Comparison of ENCODE assay signal across 1 cellular context in the genomic region with DNA sequence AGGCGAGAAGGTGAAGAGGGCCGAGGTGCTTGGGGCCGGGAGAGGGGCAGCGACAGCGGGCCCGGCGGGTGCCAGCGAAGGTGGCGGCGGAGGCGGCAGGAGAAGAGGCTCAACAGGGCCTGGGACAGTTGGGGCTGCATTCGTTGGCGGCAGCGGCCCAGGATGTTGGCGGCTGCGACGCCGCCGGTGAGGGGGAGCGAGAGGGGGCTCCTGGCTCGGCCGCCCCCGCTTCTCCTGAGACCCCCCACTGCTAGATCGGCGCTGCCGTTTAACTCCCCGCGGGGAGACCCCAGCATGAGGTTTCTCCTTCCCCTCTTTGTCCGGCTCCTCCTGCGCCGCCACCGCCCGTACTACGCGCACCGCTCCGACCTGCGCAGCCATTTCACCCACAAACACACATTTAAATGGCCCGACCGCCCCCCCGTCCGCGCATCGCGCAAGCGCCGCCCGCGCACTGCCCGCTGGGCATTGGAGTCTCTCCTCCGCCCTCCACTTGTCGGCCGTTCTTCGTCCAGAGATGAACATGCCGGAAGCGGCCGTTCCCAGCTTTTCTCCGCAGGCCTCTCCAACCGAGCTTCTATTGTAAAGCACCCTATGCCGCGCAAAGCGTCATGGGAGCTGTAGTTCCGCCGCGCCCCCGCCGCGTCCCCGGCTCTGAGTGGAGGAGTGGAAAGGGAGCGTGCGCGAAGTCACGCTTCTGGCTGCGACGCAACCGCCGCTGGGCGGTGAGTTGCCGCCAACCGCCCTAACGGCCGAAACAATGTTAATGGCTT.
TF ChIP-seq lines count a peak whose summit lies in the region.

Gene RSBN1 (minus strand): TSS at position 589 of the 773 bp plus-strand sequence. CDS start 64 bp downstream, at position 525.

TF ChIP-seq in K562, 482 proteins besides CTCF, POLR2A, EP300 and RAD21 (continued from another document and continues in another):
- TF ChIP-seq, protein P1, sequence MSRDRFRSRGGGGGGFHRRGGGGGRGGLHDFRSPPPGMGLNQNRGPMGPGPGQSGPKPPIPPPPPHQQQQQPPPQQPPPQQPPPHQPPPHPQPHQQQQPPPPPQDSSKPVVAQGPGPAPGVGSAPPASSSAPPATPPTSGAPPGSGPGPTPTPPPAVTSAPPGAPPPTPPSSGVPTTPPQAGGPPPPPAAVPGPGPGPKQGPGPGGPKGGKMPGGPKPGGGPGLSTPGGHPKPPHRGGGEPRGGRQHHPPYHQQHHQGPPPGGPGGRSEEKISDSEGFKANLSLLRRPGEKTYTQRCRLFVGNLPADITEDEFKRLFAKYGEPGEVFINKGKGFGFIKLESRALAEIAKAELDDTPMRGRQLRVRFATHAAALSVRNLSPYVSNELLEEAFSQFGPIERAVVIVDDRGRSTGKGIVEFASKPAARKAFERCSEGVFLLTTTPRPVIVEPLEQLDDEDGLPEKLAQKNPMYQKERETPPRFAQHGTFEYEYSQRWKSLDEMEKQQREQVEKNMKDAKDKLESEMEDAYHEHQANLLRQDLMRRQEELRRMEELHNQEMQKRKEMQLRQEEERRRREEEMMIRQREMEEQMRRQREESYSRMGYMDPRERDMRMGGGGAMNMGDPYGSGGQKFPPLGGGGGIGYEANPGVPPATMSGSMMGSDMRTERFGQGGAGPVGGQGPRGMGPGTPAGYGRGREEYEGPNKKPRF (IDR thresholded peaks at IDR 0.05; ENCODE audit: low read depth, low read length) = no peak
- TF ChIP-seq CEBPG (CRISPR knock-in tag; IDR thresholded peaks at IDR 0.05) (no peak; the same call in 1 of the 2 replicates), CEBPG (tag; conservative IDR thresholded peaks at IDR 0.05 in 1 of 2, IDR thresholded peaks at IDR 0.05 in 1 of 2) (peak in 1 of 2 experiments; percentile 8; a peak in 1 of 4 replicates), ZNF224 (CRISPR knock-in tag; IDR thresholded peaks at IDR 0.05) (no peak), TRIM24 (IDR thresholded peaks at IDR 0.05) (peak in 1 of 2 experiments; percentile 90; a peak in 2 of 4 replicates), TAF7 (tag; IDR thresholded peaks at IDR 0.05) (peak; percentile 96), PHF20 (IDR thresholded peaks at IDR 0.05; ENCODE audit: partially characterized antibody) (peak; percentile 47), NR2C2 (CRISPR knock-in tag; IDR thresholded peaks at IDR 0.05) (no peak), NR2C2 (tag; IDR thresholded peaks at IDR 0.05) (peak; percentile 89), YY1 (IDR thresholded peaks at IDR 0.05; ENCODE audit: borderline replicate concordance in 1 of 3, control insufficient read depth in 1 of 3, extremely low read depth in 1 of 3, insufficient read depth in 3 of 3, insufficient read length in 1 of 3, insufficient replicate concordance in 2 of 3, low read depth in 1 of 3, low read length in 2 of 3) (peak; percentile 73 to 95 (median 91)), FOXM1 (IDR thresholded peaks at IDR 0.05; ENCODE audit: low read depth) (peak; percentile 98), FOXM1 (CRISPR knock-in tag; IDR thresholded peaks at IDR 0.05; ENCODE audit: low read depth) (no peak; the same call in 1 of the 2 replicates), NFIC (IDR thresholded peaks at IDR 0.05) (peak; percentile 55), ESRRB (CRISPR knock-in tag; IDR thresholded peaks at IDR 0.05; ENCODE audit: borderline replicate concordance) (no peak), ATF7 (IDR thresholded peaks at IDR 0.05) (peak; percentile 92), POU5F1 (IDR thresholded peaks at IDR 0.05; ENCODE audit: borderline replicate concordance, low read depth, low read length, partially characterized antibody) (peak; percentile 86), ZNF143 (CRISPR knock-in tag; IDR thresholded peaks at IDR 0.05) (peak; percentile 96), HNRNPUL1 (IDR thresholded peaks at IDR 0.05; ENCODE audit: low read length) (no peak), SRSF7 (optimal IDR thresholded peaks at IDR 0.05; ENCODE audit: low read depth, low read length) (no peak), SRSF1 (IDR thresholded peaks at IDR 0.05; ENCODE audit: low read depth, low read length) (0 out of 2 replicates have a peak, but pooled peaks have one; percentile 63), POLR2B (IDR thresholded peaks at IDR 0.05; ENCODE audit: low read depth, partially characterized antibody) (peak; percentile 88), BCL6 (CRISPR knock-in tag; IDR thresholded peaks at IDR 0.05) (no peak), BMI1 (IDR thresholded peaks at IDR 0.05; ENCODE audit: low read length) (no peak), NR4A1 (CRISPR knock-in tag; IDR thresholded peaks at IDR 0.05) (no peak), NR4A1 (tag; IDR thresholded peaks at IDR 0.05) (peak; percentile 26; the same call in 1 of the 2 replicates), TCF7 (IDR thresholded peaks at IDR 0.05; ENCODE audit: borderline replicate concordance) (peak; percentile 73; the same call in 1 of the 2 replicates), ZNF384 (IDR thresholded peaks at IDR 0.05; ENCODE audit: low read depth, low read length) (peak; percentile 54; the same call in 1 of the 2 replicates), ZNF274 (IDR thresholded peaks at IDR 0.05; ENCODE audit: borderline replicate concordance, low read depth, low read length) (no peak), SMAD1 (IDR thresholded peaks at IDR 0.05; ENCODE audit: low read depth, low read length, partially characterized antibody) (peak; percentile 58), HBP1 (CRISPR knock-in tag; IDR thresholded peaks at IDR 0.05) (no peak), MAFK (IDR thresholded peaks at IDR 0.05; ENCODE audit: low read length) (peak; percentile 25; the same call in 1 of the 2 replicates), FOXK2 (conservative IDR thresholded peaks at IDR 0.05 in 1 of 2, IDR thresholded peaks at IDR 0.05 in 1 of 2; ENCODE audit: low read depth in 2 of 2) (peak in 1 of 2 experiments; percentile 61; a peak in 3 of 4 replicates), BHLHE40 (IDR thresholded peaks at IDR 0.05; ENCODE audit: low read length) (peak; percentile 98)
- TF ChIP-seq, protein P2, sequence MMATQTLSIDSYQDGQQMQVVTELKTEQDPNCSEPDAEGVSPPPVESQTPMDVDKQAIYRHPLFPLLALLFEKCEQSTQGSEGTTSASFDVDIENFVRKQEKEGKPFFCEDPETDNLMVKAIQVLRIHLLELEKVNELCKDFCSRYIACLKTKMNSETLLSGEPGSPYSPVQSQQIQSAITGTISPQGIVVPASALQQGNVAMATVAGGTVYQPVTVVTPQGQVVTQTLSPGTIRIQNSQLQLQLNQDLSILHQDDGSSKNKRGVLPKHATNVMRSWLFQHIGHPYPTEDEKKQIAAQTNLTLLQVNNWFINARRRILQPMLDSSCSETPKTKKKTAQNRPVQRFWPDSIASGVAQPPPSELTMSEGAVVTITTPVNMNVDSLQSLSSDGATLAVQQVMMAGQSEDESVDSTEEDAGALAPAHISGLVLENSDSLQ (IDR thresholded peaks at IDR 0.05) = peak; percentile 85
- TF ChIP-seq, protein P3, sequence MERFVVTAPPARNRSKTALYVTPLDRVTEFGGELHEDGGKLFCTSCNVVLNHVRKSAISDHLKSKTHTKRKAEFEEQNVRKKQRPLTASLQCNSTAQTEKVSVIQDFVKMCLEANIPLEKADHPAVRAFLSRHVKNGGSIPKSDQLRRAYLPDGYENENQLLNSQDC (CRISPR knock-in tag; IDR thresholded peaks at IDR 0.05) = no peak
- TF ChIP-seq, protein P4, sequence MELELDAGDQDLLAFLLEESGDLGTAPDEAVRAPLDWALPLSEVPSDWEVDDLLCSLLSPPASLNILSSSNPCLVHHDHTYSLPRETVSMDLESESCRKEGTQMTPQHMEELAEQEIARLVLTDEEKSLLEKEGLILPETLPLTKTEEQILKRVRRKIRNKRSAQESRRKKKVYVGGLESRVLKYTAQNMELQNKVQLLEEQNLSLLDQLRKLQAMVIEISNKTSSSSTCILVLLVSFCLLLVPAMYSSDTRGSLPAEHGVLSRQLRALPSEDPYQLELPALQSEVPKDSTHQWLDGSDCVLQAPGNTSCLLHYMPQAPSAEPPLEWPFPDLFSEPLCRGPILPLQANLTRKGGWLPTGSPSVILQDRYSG (tag; conservative IDR thresholded peaks at IDR 0.05; ENCODE audit: low read depth) = no peak
- TF ChIP-seq, protein P5, sequence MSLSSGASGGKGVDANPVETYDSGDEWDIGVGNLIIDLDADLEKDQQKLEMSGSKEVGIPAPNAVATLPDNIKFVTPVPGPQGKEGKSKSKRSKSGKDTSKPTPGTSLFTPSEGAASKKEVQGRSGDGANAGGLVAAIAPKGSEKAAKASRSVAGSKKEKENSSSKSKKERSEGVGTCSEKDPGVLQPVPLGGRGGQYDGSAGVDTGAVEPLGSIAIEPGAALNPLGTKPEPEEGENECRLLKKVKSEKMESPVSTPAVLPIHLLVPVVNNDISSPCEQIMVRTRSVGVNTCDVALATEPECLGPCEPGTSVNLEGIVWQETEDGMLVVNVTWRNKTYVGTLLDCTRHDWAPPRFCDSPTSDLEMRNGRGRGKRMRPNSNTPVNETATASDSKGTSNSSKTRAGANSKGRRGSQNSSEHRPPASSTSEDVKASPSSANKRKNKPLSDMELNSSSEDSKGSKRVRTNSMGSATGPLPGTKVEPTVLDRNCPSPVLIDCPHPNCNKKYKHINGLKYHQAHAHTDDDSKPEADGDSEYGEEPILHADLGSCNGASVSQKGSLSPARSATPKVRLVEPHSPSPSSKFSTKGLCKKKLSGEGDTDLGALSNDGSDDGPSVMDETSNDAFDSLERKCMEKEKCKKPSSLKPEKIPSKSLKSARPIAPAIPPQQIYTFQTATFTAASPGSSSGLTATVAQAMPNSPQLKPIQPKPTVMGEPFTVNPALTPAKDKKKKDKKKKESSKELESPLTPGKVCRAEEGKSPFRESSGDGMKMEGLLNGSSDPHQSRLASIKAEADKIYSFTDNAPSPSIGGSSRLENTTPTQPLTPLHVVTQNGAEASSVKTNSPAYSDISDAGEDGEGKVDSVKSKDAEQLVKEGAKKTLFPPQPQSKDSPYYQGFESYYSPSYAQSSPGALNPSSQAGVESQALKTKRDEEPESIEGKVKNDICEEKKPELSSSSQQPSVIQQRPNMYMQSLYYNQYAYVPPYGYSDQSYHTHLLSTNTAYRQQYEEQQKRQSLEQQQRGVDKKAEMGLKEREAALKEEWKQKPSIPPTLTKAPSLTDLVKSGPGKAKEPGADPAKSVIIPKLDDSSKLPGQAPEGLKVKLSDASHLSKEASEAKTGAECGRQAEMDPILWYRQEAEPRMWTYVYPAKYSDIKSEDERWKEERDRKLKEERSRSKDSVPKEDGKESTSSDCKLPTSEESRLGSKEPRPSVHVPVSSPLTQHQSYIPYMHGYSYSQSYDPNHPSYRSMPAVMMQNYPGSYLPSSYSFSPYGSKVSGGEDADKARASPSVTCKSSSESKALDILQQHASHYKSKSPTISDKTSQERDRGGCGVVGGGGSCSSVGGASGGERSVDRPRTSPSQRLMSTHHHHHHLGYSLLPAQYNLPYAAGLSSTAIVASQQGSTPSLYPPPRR (CRISPR knock-in tag; IDR thresholded peaks at IDR 0.05; ENCODE audit: borderline replicate concordance) = no peak
- TF ChIP-seq, protein P6, sequence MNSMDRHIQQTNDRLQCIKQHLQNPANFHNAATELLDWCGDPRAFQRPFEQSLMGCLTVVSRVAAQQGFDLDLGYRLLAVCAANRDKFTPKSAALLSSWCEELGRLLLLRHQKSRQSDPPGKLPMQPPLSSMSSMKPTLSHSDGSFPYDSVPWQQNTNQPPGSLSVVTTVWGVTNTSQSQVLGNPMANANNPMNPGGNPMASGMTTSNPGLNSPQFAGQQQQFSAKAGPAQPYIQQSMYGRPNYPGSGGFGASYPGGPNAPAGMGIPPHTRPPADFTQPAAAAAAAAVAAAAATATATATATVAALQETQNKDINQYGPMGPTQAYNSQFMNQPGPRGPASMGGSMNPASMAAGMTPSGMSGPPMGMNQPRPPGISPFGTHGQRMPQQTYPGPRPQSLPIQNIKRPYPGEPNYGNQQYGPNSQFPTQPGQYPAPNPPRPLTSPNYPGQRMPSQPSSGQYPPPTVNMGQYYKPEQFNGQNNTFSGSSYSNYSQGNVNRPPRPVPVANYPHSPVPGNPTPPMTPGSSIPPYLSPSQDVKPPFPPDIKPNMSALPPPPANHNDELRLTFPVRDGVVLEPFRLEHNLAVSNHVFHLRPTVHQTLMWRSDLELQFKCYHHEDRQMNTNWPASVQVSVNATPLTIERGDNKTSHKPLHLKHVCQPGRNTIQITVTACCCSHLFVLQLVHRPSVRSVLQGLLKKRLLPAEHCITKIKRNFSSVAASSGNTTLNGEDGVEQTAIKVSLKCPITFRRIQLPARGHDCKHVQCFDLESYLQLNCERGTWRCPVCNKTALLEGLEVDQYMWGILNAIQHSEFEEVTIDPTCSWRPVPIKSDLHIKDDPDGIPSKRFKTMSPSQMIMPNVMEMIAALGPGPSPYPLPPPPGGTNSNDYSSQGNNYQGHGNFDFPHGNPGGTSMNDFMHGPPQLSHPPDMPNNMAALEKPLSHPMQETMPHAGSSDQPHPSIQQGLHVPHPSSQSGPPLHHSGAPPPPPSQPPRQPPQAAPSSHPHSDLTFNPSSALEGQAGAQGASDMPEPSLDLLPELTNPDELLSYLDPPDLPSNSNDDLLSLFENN (IDR thresholded peaks at IDR 0.05; ENCODE audit: low read depth in 2 of 2, low read length in 2 of 2) = peak in 1 of 2 experiments; percentile 11; a peak in 1 of 4 replicates
- TF ChIP-seq, protein P7, sequence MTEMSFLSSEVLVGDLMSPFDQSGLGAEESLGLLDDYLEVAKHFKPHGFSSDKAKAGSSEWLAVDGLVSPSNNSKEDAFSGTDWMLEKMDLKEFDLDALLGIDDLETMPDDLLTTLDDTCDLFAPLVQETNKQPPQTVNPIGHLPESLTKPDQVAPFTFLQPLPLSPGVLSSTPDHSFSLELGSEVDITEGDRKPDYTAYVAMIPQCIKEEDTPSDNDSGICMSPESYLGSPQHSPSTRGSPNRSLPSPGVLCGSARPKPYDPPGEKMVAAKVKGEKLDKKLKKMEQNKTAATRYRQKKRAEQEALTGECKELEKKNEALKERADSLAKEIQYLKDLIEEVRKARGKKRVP (CRISPR knock-in tag; IDR thresholded peaks at IDR 0.05) = no peak
- TF ChIP-seq, protein P8, sequence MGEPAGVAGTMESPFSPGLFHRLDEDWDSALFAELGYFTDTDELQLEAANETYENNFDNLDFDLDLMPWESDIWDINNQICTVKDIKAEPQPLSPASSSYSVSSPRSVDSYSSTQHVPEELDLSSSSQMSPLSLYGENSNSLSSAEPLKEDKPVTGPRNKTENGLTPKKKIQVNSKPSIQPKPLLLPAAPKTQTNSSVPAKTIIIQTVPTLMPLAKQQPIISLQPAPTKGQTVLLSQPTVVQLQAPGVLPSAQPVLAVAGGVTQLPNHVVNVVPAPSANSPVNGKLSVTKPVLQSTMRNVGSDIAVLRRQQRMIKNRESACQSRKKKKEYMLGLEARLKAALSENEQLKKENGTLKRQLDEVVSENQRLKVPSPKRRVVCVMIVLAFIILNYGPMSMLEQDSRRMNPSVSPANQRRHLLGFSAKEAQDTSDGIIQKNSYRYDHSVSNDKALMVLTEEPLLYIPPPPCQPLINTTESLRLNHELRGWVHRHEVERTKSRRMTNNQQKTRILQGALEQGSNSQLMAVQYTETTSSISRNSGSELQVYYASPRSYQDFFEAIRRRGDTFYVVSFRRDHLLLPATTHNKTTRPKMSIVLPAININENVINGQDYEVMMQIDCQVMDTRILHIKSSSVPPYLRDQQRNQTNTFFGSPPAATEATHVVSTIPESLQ (CRISPR knock-in tag; IDR thresholded peaks at IDR 0.05) = peak; percentile 86; the same call in 1 of the 2 replicates
